Comparison of ENCODE assay signal across 8 cellular contexts in the genomic region with DNA sequence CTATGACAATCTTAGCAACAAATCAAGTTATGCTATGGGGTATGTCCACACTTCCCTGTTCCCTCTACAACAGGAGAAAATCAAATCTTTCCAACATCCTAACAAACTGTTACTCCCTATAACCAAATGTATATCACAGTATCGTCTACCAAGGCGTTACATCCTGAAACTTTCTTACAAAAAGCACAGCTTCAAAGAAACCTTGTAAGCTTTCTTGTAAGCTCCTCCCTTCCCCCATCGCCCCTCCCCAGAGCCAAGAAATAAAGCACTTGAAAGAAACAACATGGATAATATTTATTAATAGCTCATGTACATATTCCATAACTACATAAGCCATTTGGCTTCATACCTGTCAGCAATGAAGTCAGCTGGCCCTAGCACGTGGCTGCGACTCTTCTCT. TPM values are rescaled to one million over a fixed set of nuclear protein-coding genes. Genes with fewer than 3 reads are reported as not detected.
DNase-seq lines count a peak whose midpoint lies in the region; ATAC-seq and TF ChIP-seq lines count a peak whose summit lies in the region.
"Not testable (repeated sequence)": the region's sequence is repeated elsewhere in the genome, so short reads cannot be mapped to it uniquely, and the experiment has no call there.

No MANE protein-coding gene starts in this region.

- H3K4me1 Mint-ChIP-seq in CD4-positive, alpha-beta memory T cell: peaks cover 21 to 65% (median 44%) of the 10 kb centered on the region in 4 donors
- H3K4me1 Mint-ChIP-seq in activated CD8-positive, alpha-beta memory T cell treated with anti-CD3 and anti-CD28 coated beads, Interleukin-2, amount 10 ng/mL, durations not matched to agents 7 days and 5 days: peaks cover 25% of the 10 kb centered on the region
- H3K4me1 Mint-ChIP-seq in brain (peaks cover 26% of the 10 kb centered on the region), nephron (peaks cover 17% of the 10 kb centered on the region)
- peaks cover 11 to 51% of the 10 kb centered on the region in 2 donors for H3K4me1 Mint-ChIP-seq in stimulated activated naive B cell treated with anti-CD40 and anti-IgM and Interleukin-4, amounts not matched to agents 10 μg/mL and 1 μg/mL and 100 μg/mL, for 72 hours

- not testable (repeated sequence) for BruUV-seq in PC-9 (replicated peaks; lab: Mats Ljungman, UMichigan)

- H3K9ac ChIP-seq in HUES48 (ENCODE audit: low read depth, low read length): not testable (repeated sequence)

- H3K27me3 ChIP-seq in CD4-positive, alpha-beta memory T cell (ENCODE audit: insufficient read depth, low read length); HUES48 (ENCODE audit: control insufficient read depth, insufficient read depth, low read length); PC-9 (ENCODE audit: insufficient read depth, low read depth); heart left ventricle: not testable (repeated sequence)

- H3K27me3 Mint-ChIP-seq in CD4-positive, alpha-beta memory T cell; activated CD8-positive, alpha-beta memory T cell treated with anti-CD3 and anti-CD28 coated beads, Interleukin-2, amount 10 ng/mL, durations not matched to agents 7 days and 5 days; nephron (ENCODE audit: low read depth); stimulated activated naive B cell treated with anti-CD40 and anti-IgM and Interleukin-4, amounts not matched to agents 10 μg/mL and 1 μg/mL and 100 μg/mL, for 72 hours: not testable (repeated sequence)
- H3K27me3 Mint-ChIP-seq in brain: peaks cover 18% of the 10 kb centered on the region

- peak overlapping the region; percentile 15 for H3K27ac ChIP-seq in CD4-positive, alpha-beta memory T cell (ENCODE audit: low read depth, low read length)
- not testable (repeated sequence) for H3K27ac ChIP-seq in HUES48 (ENCODE audit: low read depth, low read length); PC-9
- peak overlapping the region in 7 of 12 donors; percentile 4 to 94 (median 89) for H3K27ac ChIP-seq in heart left ventricle

- not testable (repeated sequence) for H3K9me3 ChIP-seq in CD4-positive, alpha-beta memory T cell (ENCODE audit: control insufficient read depth in 1 of 2, low read length in 2 of 2); HUES48 (ENCODE audit: control insufficient read depth, insufficient read depth, low read length); PC-9 (ENCODE audit: insufficient read depth, low read depth); heart left ventricle

- 16 to 25% (median 20%) methylated on average over 5 of the region's 5 CpGs for WGBS in heart left ventricle, 4 donors

- H3K9me2 ChIP-seq in PC-9 (ENCODE audit: insufficient read depth): not testable (repeated sequence)

- intact Hi-C loops in CD4-positive, alpha-beta memory T cell (cut with micrococcal nuclease): loop anchor here (10.0 kb wide), 1 partner anchor 601 kb away; a partner anchor contains a TSS
- intact Hi-C loops in PC-9 (cut with micrococcal nuclease; ENCODE audit: unreplicated experiment); heart left ventricle (cut with DNase I): not testable (repeated sequence)

- not testable (repeated sequence) for H3K9me3 Mint-ChIP-seq in CD4-positive, alpha-beta memory T cell; activated CD8-positive, alpha-beta memory T cell treated with anti-CD3 and anti-CD28 coated beads, Interleukin-2, amount 10 ng/mL, durations not matched to agents 7 days and 5 days (ENCODE audit: low read depth); brain; nephron; stimulated activated naive B cell treated with anti-CD40 and anti-IgM and Interleukin-4, amounts not matched to agents 10 μg/mL and 1 μg/mL and 100 μg/mL, for 72 hours

- not testable (repeated sequence) for H3K36me3 ChIP-seq in CD4-positive, alpha-beta memory T cell (ENCODE audit: insufficient read depth, low read length); HUES48 (ENCODE audit: control insufficient read depth, insufficient read depth, low read length); PC-9 (ENCODE audit: low read depth); heart left ventricle

- peak in 2 of 5 donors; percentile 8 to 18 for DNase-seq in CD4-positive, alpha-beta memory T cell
- DNase-seq in PC-9; activated CD8-positive, alpha-beta memory T cell treated with anti-CD3 and anti-CD28 coated beads, Interleukin-2, amount 10 ng/mL, durations not matched to agents 7 days and 5 days; heart left ventricle; stimulated activated naive B cell treated with anti-CD40 and anti-IgM and Interleukin-4, amounts not matched to agents 10 μg/mL and 1 μg/mL and 100 μg/mL, for 72 hours: not testable (repeated sequence)

- H2AFZ ChIP-seq in PC-9: not testable (repeated sequence)

- peaks cover 30% of the 10 kb centered on the region for H4K20me1 ChIP-seq in PC-9 (ENCODE audit: insufficient read depth)

- CTCF ChIA-PET in CD4-positive, alpha-beta memory T cell (lab: Charles Lee; ENCODE audit: partially characterized antibody); PC-9 (lab: Charles Lee): not testable (repeated sequence)
- CTCF ChIA-PET in activated CD8-positive, alpha-beta memory T cell treated with anti-CD3 and anti-CD28 coated beads, Interleukin-2, amount 10 ng/mL, durations not matched to agents 7 days and 5 days (lab: Charles Lee): interaction anchor here (1.2 kb wide), 1 partner anchor 122 kb away, joined by 5 read pairs; no protein-coding TSS in a partner anchor

- H3K36me3 Mint-ChIP-seq in CD4-positive, alpha-beta memory T cell: not testable (repeated sequence)
- H3K36me3 Mint-ChIP-seq in activated CD8-positive, alpha-beta memory T cell treated with anti-CD3 and anti-CD28 coated beads, Interleukin-2, amount 10 ng/mL, durations not matched to agents 7 days and 5 days: peaks cover 11% of the 10 kb centered on the region
- peaks cover 26% of the 10 kb centered on the region for H3K36me3 Mint-ChIP-seq in brain
- H3K36me3 Mint-ChIP-seq in nephron (ENCODE audit: low read depth): peaks cover 10% of the 10 kb centered on the region
- H3K36me3 Mint-ChIP-seq in stimulated activated naive B cell treated with anti-CD40 and anti-IgM and Interleukin-4, amounts not matched to agents 10 μg/mL and 1 μg/mL and 100 μg/mL, for 72 hours: peaks cover 6 to 21% of the 10 kb centered on the region in 2 donors

- not testable (repeated sequence) for H3K4me3 ChIP-seq in CD4-positive, alpha-beta memory T cell (ENCODE audit: low read length in 2 of 2)
- 0 out of 2 replicates have a peak overlapping the region, but pooled peaks have one; percentile 2 for H3K4me3 ChIP-seq in HUES48 (ENCODE audit: low read depth, low read length)
- H3K4me3 ChIP-seq in PC-9: peak overlapping the region; percentile 82; the same call in 1 of the 2 replicates
- H3K4me3 ChIP-seq in heart left ventricle: peak overlapping the region in 6 of 12 donors; percentile 71 to 93 (median 85)

- ATAC-seq in activated CD8-positive, alpha-beta memory T cell treated with anti-CD3 and anti-CD28 coated beads, Interleukin-2, amount 10 ng/mL, durations not matched to agents 7 days and 5 days; heart left ventricle; stimulated activated naive B cell treated with anti-CD40 and anti-IgM and Interleukin-4, amounts not matched to agents 10 μg/mL and 1 μg/mL and 100 μg/mL, for 72 hours (replicated peaks): not testable (repeated sequence)

- POLR2A ChIA-PET in CD4-positive, alpha-beta memory T cell (lab: Charles Lee; ENCODE audit: partially characterized antibody); PC-9 (lab: Charles Lee; ENCODE audit: unreplicated experiment): not testable (repeated sequence)

- peak overlapping the region; percentile 70 to 99 (median 87) for H3K4me3 Mint-ChIP-seq in CD4-positive, alpha-beta memory T cell
- peak overlapping the region; percentile 96 for H3K4me3 Mint-ChIP-seq in activated CD8-positive, alpha-beta memory T cell treated with anti-CD3 and anti-CD28 coated beads, Interleukin-2, amount 10 ng/mL, durations not matched to agents 7 days and 5 days
- H3K4me3 Mint-ChIP-seq in brain: peak overlapping the region; percentile 92 to 98 (median 94)
- peak overlapping the region; percentile 89 to 97 (median 96) for H3K4me3 Mint-ChIP-seq in nephron
- peak overlapping the region; percentile 69 to 72 for H3K4me3 Mint-ChIP-seq in stimulated activated naive B cell treated with anti-CD40 and anti-IgM and Interleukin-4, amounts not matched to agents 10 μg/mL and 1 μg/mL and 100 μg/mL, for 72 hours

- peaks cover 45% of the 10 kb centered on the region for H3K4me1 ChIP-seq in CD4-positive, alpha-beta memory T cell (ENCODE audit: insufficient read depth, low read length)
- not testable (repeated sequence) for H3K4me1 ChIP-seq in HUES48 (ENCODE audit: control insufficient read depth, insufficient read depth, low read length); PC-9 (replicated peaks; ENCODE audit: insufficient read depth)
- peaks cover 0 to 33% (median 11%) of the 10 kb centered on the region in 12 donors for H3K4me1 ChIP-seq in heart left ventricle

- peaks cover 65% of the 10 kb centered on the region for H3K79me2 ChIP-seq in PC-9 (ENCODE audit: low read depth)

- not testable (repeated sequence) for TF ChIP-seq POLR2A in heart left ventricle (IDR thresholded peaks at IDR 0.05)

- H3F3A ChIP-seq in PC-9 (ENCODE audit: insufficient read depth, low read depth): peaks cover 17% of the 10 kb centered on the region

- H3K4me2 ChIP-seq in PC-9: peak overlapping the region; percentile 99

- H3K27ac Mint-ChIP-seq in CD4-positive, alpha-beta memory T cell: peak overlapping the region; percentile 66 to 92 (median 82)
- H3K27ac Mint-ChIP-seq in activated CD8-positive, alpha-beta memory T cell treated with anti-CD3 and anti-CD28 coated beads, Interleukin-2, amount 10 ng/mL, durations not matched to agents 7 days and 5 days: peak overlapping the region; percentile 88
- H3K27ac Mint-ChIP-seq in brain (peak overlapping the region in 4 of 5 experiments; percentile 41 to 89 (median 68)), nephron (peak overlapping the region in 2 of 3 experiments; percentile 47 to 53)
- H3K27ac Mint-ChIP-seq in stimulated activated naive B cell treated with anti-CD40 and anti-IgM and Interleukin-4, amounts not matched to agents 10 μg/mL and 1 μg/mL and 100 μg/mL, for 72 hours: not testable (repeated sequence)

- not testable (repeated sequence) for TF ChIP-seq CTCF in PC-9 (conservative IDR thresholded peaks at IDR 0.05); brain (conservative IDR thresholded peaks at IDR 0.05); heart left ventricle (IDR thresholded peaks at IDR 0.05); nephron (IDR thresholded peaks at IDR 0.05; ENCODE audit: unreplicated experiment in 3 of 3)

RNA-seq across cellular contexts. Expression of a gene that starts 2.3 kb away (rescaled TPM):
- 100 to 1,000 TPM; 170 to 177 TPM for total RNA-seq in CD4-positive, alpha-beta memory T cell
- polyA plus RNA-seq in CD4-positive, alpha-beta memory T cell: 10 to 100 TPM in 1 of 2 donors, 1 to 10 TPM in 1; 5.4 to 19.0 TPM
- total RNA-seq in PC-9 (2021): 97.0 and 125 TPM in 2 replicates
- total RNA-seq in activated CD8-positive, alpha-beta memory T cell treated with anti-CD3 and anti-CD28 coated beads, Interleukin-2, amount 10 ng/mL, durations not matched to agents 7 days and 5 days: 100 to 1,000 TPM; 111 to 147 TPM
- 6.1 TPM for polyA plus RNA-seq in brain (ENCODE audit: insufficient read depth, low read depth, low replicate concordance)
- 10 to 100 TPM; 35.9 to 78.0 (median 52.5) TPM for total RNA-seq in heart left ventricle
- 10 to 100 TPM; 15.9 to 25.5 TPM for polyA plus RNA-seq in heart left ventricle

RNA-seq across cellular contexts. Expression of a gene that starts 59.8 kb away (rescaled TPM):
- total RNA-seq in CD4-positive, alpha-beta memory T cell: not detected
- polyA plus RNA-seq in CD4-positive, alpha-beta memory T cell: not detected
- total RNA-seq in PC-9 (2021) (4.3 and 4.4 TPM in 2 replicates), heart left ventricle (1 to 10 TPM in 4 of 9 donors, under 1 TPM in 5; 0.69 to 2.3 (median 0.96) TPM)
- not detected for total RNA-seq in activated CD8-positive, alpha-beta memory T cell treated with anti-CD3 and anti-CD28 coated beads, Interleukin-2, amount 10 ng/mL, durations not matched to agents 7 days and 5 days
- polyA plus RNA-seq in brain (ENCODE audit: insufficient read depth, low read depth, low replicate concordance) (4.5 TPM), heart left ventricle (1 to 10 TPM in 1 of 2 donors, under 1 TPM in 1; 0.84 to 1.1 TPM)
